1 cellular context compared by ENCODE assay signal in the genomic region with DNA sequence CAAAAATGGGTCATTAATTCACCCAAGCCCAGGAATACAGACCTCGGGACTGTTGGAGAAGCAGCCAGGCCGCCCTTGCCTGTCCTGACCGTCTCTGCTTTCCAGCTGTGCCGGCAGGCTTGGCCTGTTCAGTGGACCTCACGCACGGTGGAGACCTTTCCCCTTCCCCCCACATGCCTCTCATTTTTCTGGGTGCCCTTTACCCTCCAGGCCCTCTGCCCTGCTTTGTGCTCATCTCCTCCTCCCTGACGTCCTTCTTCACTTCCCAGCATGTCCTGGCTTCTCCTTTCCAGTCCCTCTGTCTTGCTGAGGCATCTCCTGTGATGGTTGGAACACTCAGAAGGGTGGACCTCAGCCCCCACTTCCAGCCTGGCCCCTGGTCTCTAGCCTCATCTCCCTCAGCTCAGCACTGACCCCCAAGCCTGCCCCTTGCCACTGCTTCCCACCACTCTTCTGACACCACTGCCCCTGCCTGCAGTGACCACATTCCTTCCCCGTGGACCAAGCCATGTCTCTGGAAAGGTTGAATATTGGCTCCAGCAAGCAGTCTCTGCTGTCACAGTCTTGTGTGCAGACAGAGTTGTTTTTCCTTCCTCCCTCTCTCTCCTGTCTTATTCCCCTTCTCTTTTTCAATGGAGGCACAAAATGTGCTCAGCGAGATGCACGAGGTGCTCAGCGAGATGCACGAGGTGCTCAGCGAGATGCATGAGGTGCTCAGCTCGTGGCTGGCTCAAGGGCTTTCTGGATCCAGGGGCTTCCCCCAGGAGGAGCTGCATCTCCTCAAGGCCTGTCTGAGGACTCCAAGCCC.
A peak's percentile ranks its signal among the peaks of the same experiment; 100 is the strongest.
TF ChIP-seq lines count a peak whose summit lies in the region.

No MANE protein-coding gene starts in this region.

TF ChIP-seq in HepG2, 621 proteins besides CTCF, POLR2A, EP300 and RAD21 (continued from another document and continues in another):
- TF ChIP-seq, protein P1, sequence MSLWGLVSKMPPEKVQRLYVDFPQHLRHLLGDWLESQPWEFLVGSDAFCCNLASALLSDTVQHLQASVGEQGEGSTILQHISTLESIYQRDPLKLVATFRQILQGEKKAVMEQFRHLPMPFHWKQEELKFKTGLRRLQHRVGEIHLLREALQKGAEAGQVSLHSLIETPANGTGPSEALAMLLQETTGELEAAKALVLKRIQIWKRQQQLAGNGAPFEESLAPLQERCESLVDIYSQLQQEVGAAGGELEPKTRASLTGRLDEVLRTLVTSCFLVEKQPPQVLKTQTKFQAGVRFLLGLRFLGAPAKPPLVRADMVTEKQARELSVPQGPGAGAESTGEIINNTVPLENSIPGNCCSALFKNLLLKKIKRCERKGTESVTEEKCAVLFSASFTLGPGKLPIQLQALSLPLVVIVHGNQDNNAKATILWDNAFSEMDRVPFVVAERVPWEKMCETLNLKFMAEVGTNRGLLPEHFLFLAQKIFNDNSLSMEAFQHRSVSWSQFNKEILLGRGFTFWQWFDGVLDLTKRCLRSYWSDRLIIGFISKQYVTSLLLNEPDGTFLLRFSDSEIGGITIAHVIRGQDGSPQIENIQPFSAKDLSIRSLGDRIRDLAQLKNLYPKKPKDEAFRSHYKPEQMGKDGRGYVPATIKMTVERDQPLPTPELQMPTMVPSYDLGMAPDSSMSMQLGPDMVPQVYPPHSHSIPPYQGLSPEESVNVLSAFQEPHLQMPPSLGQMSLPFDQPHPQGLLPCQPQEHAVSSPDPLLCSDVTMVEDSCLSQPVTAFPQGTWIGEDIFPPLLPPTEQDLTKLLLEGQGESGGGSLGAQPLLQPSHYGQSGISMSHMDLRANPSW (CRISPR knock-in tag; IDR thresholded peaks at IDR 0.05; ENCODE audit: borderline replicate concordance) = no peak
- no peak for TF ChIP-seq SOX13 (IDR thresholded peaks at IDR 0.05)
- peak in 1 of 2 experiments; percentile 50; a peak in 1 of 4 replicates for TF ChIP-seq SOX13 (CRISPR knock-in tag; conservative IDR thresholded peaks at IDR 0.05 in 1 of 2, IDR thresholded peaks at IDR 0.05 in 1 of 2)
- TF ChIP-seq ZSCAN25 (CRISPR knock-in tag; IDR thresholded peaks at IDR 0.05) = peak; percentile 50; the same call in 1 of the 2 replicates
- no peak for TF ChIP-seq ZMYM3 (CRISPR knock-in tag; IDR thresholded peaks at IDR 0.05)
- TF ChIP-seq ZNF510 (CRISPR knock-in tag; IDR thresholded peaks at IDR 0.05; ENCODE audit: low read depth) = no peak
- TF ChIP-seq, protein P2, sequence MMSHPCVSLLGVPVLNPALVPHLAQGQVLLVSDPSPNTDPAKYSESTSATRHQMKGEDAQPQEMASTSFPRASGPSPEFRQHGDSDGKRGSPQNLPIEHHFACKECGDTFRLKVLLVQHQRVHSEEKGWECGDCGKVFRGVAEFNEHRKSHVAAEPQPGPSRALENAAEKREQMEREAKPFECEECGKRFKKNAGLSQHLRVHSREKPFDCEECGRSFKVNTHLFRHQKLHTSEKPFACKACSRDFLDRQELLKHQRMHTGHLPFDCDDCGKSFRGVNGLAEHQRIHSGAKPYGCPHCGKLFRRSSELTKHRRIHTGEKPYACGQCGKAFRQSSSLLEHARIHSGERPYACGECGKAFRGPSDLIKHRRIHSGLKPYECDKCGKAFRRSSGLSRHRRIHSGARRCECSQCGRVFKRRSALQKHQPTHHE (CRISPR knock-in tag; IDR thresholded peaks at IDR 0.05; ENCODE audit: borderline replicate concordance) = no peak
- TF ChIP-seq, protein P3, sequence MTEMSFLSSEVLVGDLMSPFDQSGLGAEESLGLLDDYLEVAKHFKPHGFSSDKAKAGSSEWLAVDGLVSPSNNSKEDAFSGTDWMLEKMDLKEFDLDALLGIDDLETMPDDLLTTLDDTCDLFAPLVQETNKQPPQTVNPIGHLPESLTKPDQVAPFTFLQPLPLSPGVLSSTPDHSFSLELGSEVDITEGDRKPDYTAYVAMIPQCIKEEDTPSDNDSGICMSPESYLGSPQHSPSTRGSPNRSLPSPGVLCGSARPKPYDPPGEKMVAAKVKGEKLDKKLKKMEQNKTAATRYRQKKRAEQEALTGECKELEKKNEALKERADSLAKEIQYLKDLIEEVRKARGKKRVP (CRISPR knock-in tag; IDR thresholded peaks at IDR 0.05) = no peak
- TF ChIP-seq NFIC (IDR thresholded peaks at IDR 0.05; ENCODE audit: low read length) = no peak
- TF ChIP-seq SKI (IDR thresholded peaks at IDR 0.05; ENCODE audit: partially characterized antibody) = no peak
- no peak for TF ChIP-seq ZNF207 (IDR thresholded peaks at IDR 0.05; ENCODE audit: borderline replicate concordance)
- TF ChIP-seq ZNF678 (CRISPR knock-in tag; IDR thresholded peaks at IDR 0.05) = no peak
- TF ChIP-seq REXO4 (CRISPR knock-in tag; IDR thresholded peaks at IDR 0.05; ENCODE audit: borderline replicate concordance) = no peak
- no peak for TF ChIP-seq ZNF775 (CRISPR knock-in tag; IDR thresholded peaks at IDR 0.05; ENCODE audit: borderline replicate concordance)
- TF ChIP-seq, protein P4, sequence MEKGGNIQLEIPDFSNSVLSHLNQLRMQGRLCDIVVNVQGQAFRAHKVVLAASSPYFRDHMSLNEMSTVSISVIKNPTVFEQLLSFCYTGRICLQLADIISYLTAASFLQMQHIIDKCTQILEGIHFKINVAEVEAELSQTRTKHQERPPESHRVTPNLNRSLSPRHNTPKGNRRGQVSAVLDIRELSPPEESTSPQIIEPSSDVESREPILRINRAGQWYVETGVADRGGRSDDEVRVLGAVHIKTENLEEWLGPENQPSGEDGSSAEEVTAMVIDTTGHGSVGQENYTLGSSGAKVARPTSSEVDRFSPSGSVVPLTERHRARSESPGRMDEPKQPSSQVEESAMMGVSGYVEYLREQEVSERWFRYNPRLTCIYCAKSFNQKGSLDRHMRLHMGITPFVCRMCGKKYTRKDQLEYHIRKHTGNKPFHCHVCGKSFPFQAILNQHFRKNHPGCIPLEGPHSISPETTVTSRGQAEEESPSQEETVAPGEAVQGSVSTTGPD (CRISPR knock-in tag; IDR thresholded peaks at IDR 0.05) = no peak
- no peak for TF ChIP-seq ZNF709 (CRISPR knock-in tag; IDR thresholded peaks at IDR 0.05)
- TF ChIP-seq, protein P5, sequence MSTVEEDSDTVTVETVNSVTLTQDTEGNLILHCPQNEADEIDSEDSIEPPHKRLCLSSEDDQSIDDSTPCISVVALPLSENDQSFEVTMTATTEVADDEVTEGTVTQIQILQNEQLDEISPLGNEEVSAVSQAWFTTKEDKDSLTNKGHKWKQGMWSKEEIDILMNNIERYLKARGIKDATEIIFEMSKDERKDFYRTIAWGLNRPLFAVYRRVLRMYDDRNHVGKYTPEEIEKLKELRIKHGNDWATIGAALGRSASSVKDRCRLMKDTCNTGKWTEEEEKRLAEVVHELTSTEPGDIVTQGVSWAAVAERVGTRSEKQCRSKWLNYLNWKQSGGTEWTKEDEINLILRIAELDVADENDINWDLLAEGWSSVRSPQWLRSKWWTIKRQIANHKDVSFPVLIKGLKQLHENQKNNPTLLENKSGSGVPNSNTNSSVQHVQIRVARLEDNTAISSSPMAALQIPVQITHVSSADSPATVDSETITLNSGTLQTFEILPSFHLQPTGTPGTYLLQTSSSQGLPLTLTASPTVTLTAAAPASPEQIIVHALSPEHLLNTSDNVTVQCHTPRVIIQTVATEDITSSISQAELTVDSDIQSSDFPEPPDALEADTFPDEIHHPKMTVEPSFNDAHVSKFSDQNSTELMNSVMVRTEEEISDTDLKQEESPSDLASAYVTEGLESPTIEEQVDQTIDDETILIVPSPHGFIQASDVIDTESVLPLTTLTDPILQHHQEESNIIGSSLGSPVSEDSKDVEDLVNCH (CRISPR knock-in tag; IDR thresholded peaks at IDR 0.05) = no peak
- no peak for TF ChIP-seq ZNF780A (CRISPR knock-in tag; IDR thresholded peaks at IDR 0.05)
- no peak for TF ChIP-seq ZBTB38 (CRISPR knock-in tag; IDR thresholded peaks at IDR 0.05)
- TF ChIP-seq DR1 (CRISPR knock-in tag; IDR thresholded peaks at IDR 0.05) = no peak
- no peak for TF ChIP-seq FOXK1 (CRISPR knock-in tag; IDR thresholded peaks at IDR 0.05; ENCODE audit: borderline replicate concordance, low read depth)
- peak; percentile 97 for TF ChIP-seq NR2F6 (IDR thresholded peaks at IDR 0.05)
- peak; percentile 98 for TF ChIP-seq NR2F6 (CRISPR knock-in tag; IDR thresholded peaks at IDR 0.05)
- TF ChIP-seq RXRB (CRISPR knock-in tag; IDR thresholded peaks at IDR 0.05; ENCODE audit: borderline replicate concordance) = peak; percentile 85
- TF ChIP-seq, protein P6, sequence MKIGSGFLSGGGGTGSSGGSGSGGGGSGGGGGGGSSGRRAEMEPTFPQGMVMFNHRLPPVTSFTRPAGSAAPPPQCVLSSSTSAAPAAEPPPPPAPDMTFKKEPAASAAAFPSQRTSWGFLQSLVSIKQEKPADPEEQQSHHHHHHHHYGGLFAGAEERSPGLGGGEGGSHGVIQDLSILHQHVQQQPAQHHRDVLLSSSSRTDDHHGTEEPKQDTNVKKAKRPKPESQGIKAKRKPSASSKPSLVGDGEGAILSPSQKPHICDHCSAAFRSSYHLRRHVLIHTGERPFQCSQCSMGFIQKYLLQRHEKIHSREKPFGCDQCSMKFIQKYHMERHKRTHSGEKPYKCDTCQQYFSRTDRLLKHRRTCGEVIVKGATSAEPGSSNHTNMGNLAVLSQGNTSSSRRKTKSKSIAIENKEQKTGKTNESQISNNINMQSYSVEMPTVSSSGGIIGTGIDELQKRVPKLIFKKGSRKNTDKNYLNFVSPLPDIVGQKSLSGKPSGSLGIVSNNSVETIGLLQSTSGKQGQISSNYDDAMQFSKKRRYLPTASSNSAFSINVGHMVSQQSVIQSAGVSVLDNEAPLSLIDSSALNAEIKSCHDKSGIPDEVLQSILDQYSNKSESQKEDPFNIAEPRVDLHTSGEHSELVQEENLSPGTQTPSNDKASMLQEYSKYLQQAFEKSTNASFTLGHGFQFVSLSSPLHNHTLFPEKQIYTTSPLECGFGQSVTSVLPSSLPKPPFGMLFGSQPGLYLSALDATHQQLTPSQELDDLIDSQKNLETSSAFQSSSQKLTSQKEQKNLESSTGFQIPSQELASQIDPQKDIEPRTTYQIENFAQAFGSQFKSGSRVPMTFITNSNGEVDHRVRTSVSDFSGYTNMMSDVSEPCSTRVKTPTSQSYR (CRISPR knock-in tag; IDR thresholded peaks at IDR 0.05; ENCODE audit: borderline replicate concordance) = peak; percentile 98
- no peak for TF ChIP-seq MZF1 (CRISPR knock-in tag; IDR thresholded peaks at IDR 0.05; ENCODE audit: borderline replicate concordance)
- TF ChIP-seq ZNF335 (CRISPR knock-in tag; IDR thresholded peaks at IDR 0.05) = no peak
- TF ChIP-seq, protein P7, sequence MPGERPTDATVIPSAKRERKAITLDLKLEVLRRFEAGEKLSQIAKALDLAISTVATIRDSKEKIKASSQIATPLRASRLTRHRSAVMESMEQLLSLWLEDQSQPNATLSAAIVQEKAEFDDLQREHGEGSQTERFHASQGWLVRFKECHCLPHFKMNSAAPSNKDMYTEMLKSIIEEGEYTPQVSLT (CRISPR knock-in tag; IDR thresholded peaks at IDR 0.05; ENCODE audit: borderline replicate concordance, low read depth) = no peak
- TF ChIP-seq SAFB2 (CRISPR knock-in tag; IDR thresholded peaks at IDR 0.05; ENCODE audit: borderline replicate concordance, low read depth) = no peak
- no peak for TF ChIP-seq SIN3A (IDR thresholded peaks at IDR 0.05; ENCODE audit: borderline replicate concordance, low read depth, low read length)
- no peak for TF ChIP-seq NFYB (CRISPR knock-in tag; IDR thresholded peaks at IDR 0.05)
- no peak for TF ChIP-seq TCF12 (IDR thresholded peaks at IDR 0.05)
- TF ChIP-seq TCF12 (CRISPR knock-in tag; IDR thresholded peaks at IDR 0.05) = no peak
- no peak for TF ChIP-seq ZNF777 (CRISPR knock-in tag; IDR thresholded peaks at IDR 0.05)
- no peak for TF ChIP-seq MIXL1 (CRISPR knock-in tag; IDR thresholded peaks at IDR 0.05)
- TF ChIP-seq POGZ (CRISPR knock-in tag; IDR thresholded peaks at IDR 0.05) = no peak
- no peak for TF ChIP-seq ZFP41 (CRISPR knock-in tag; IDR thresholded peaks at IDR 0.05; ENCODE audit: borderline replicate concordance)
- TF ChIP-seq TRIM24 (CRISPR knock-in tag; IDR thresholded peaks at IDR 0.05) = no peak
- peak; percentile 50; the same call in 1 of the 2 replicates for TF ChIP-seq GATAD2A (CRISPR knock-in tag; IDR thresholded peaks at IDR 0.05)
- TF ChIP-seq KMT2A (CRISPR knock-in tag; IDR thresholded peaks at IDR 0.05) = peak; percentile 67
- TF ChIP-seq NFATC3 (CRISPR knock-in tag; IDR thresholded peaks at IDR 0.05) = no peak
- TF ChIP-seq RFX1 (IDR thresholded peaks at IDR 0.05) = no peak
- TF ChIP-seq, protein P8, sequence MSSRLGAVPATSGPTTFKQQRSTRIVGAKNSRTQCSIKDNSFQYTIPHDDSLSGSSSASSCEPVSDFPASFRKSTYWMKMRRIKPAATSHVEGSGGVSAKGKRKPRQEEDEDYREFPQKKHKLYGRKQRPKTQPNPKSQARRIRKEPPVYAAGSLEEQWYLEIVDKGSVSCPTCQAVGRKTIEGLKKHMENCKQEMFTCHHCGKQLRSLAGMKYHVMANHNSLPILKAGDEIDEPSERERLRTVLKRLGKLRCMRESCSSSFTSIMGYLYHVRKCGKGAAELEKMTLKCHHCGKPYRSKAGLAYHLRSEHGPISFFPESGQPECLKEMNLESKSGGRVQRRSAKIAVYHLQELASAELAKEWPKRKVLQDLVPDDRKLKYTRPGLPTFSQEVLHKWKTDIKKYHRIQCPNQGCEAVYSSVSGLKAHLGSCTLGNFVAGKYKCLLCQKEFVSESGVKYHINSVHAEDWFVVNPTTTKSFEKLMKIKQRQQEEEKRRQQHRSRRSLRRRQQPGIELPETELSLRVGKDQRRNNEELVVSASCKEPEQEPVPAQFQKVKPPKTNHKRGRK (CRISPR knock-in tag; IDR thresholded peaks at IDR 0.05) = no peak
- TF ChIP-seq FLYWCH1 (CRISPR knock-in tag; IDR thresholded peaks at IDR 0.05) = no peak
- TF ChIP-seq KDM4B (CRISPR knock-in tag; IDR thresholded peaks at IDR 0.05) = no peak
- TF ChIP-seq, protein P9, sequence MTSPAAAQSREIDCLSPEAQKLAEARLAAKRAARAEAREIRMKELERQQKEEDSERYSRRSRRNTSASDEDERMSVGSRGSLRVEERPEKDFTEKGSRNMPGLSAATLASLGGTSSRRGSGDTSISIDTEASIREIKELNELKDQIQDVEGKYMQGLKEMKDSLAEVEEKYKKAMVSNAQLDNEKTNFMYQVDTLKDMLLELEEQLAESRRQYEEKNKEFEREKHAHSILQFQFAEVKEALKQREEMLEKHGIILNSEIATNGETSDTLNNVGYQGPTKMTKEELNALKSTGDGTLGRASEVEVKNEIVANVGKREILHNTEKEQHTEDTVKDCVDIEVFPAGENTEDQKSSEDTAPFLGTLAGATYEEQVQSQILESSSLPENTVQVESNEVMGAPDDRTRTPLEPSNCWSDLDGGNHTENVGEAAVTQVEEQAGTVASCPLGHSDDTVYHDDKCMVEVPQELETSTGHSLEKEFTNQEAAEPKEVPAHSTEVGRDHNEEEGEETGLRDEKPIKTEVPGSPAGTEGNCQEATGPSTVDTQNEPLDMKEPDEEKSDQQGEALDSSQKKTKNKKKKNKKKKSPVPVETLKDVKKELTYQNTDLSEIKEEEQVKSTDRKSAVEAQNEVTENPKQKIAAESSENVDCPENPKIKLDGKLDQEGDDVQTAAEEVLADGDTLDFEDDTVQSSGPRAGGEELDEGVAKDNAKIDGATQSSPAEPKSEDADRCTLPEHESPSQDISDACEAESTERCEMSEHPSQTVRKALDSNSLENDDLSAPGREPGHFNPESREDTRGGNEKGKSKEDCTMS (CRISPR knock-in tag; conservative IDR thresholded peaks at IDR 0.05) = no peak
- TF ChIP-seq MBNL3 (CRISPR knock-in tag; conservative IDR thresholded peaks at IDR 0.05) = no peak
- no peak for TF ChIP-seq TSC22D2 (CRISPR knock-in tag; IDR thresholded peaks at IDR 0.05; ENCODE audit: borderline replicate concordance)
- TF ChIP-seq SIN3B (IDR thresholded peaks at IDR 0.05; ENCODE audit: low read length) = no peak
